ENCODE assay signal across 1 cellular context in genomic region chr12:12734561-12735071, GRCh38.
TF ChIP-seq lines count a peak whose summit lies in the region.

No MANE protein-coding gene starts in this region.

TF ChIP-seq in H1, 55 proteins besides CTCF, POLR2A, EP300 and RAD21:
- TF ChIP-seq HDAC2 (IDR thresholded peaks at IDR 0.05; ENCODE audit: borderline replicate concordance in 1 of 2, low read depth in 2 of 2, low read length in 2 of 2) (no peak), SRF (IDR thresholded peaks at IDR 0.05; ENCODE audit: low read depth, low read length) (no peak), POLR2AphosphoS5 (IDR thresholded peaks at IDR 0.05; ENCODE audit: low read depth, low read length) (no peak), MAFK (IDR thresholded peaks at IDR 0.05; ENCODE audit: low read depth, low read length) (no peak), SAP30 (IDR thresholded peaks at IDR 0.05; ENCODE audit: insufficient read depth, insufficient replicate concordance, low read length) (no peak), FOSL1 (IDR thresholded peaks at IDR 0.05; ENCODE audit: insufficient read depth, low read depth, low read length) (no peak), SUZ12 (IDR thresholded peaks at IDR 0.05; ENCODE audit: low read length) (no peak), TAF1 (IDR thresholded peaks at IDR 0.05; ENCODE audit: low read depth, low read length) (no peak), CREB1 (IDR thresholded peaks at IDR 0.05) (no peak), BCL11A (IDR thresholded peaks at IDR 0.05; ENCODE audit: low read depth in 2 of 2, low read length in 2 of 2) (no peak), TAF7 (optimal IDR thresholded peaks at IDR 0.05; ENCODE audit: borderline replicate concordance, low read depth, low read length) (no peak), CBX8 (IDR thresholded peaks at IDR 0.05; ENCODE audit: borderline replicate concordance, low read depth, low read length) (no peak), JUND (IDR thresholded peaks at IDR 0.05; ENCODE audit: low read length) (no peak), SP1 (IDR thresholded peaks at IDR 0.05; ENCODE audit: low read depth, low read length) (no peak), NRF1 (IDR thresholded peaks at IDR 0.05; ENCODE audit: low read depth, low read length) (no peak), SP4 (IDR thresholded peaks at IDR 0.05; ENCODE audit: low read length) (no peak), KDM4A (IDR thresholded peaks at IDR 0.05; ENCODE audit: low read depth, low read length, severe bottlenecking) (no peak)
